9 cellular contexts compared by ENCODE assay signal in the genomic region with DNA sequence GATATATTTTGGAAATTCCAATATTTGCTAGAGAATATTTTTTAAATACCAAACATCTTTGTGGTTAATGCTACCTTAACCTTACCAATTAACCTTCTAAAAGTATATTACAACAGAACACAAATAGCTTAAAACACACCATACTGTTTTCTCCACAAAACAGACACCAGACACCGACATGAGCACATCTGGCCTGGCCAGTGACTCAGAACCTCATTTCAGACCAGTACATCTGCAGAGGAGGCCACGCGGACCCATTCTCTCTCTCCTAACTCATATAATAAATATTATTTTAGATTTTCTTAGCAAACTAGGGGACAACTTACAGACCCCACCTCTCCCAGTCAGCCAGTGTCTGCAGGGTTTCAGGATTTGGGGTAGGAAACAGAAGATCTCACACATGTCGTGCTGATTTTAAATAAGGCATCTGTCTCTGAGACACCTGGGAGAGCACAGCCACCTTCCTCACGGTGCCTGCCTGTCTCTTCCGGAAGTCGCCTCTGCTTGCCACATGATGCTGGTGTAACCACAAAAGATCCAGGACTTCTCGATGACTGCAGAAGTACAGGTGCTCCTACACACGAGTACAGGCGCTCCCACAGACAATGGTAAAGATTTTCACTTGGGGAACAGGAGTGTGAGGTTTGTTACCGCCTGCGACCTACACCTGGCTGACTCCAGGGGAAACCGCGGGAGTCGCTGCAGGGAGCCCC. TPM values are rescaled to one million over a fixed set of nuclear protein-coding genes. Genes with fewer than 3 reads are reported as not detected.
DNase-seq lines count a peak whose midpoint lies in the region; ATAC-seq lines count a peak whose summit lies in the region.
"Had no signal": no experiment of that assay in that cellular context is flagged by ENCODE, and none has a peak within 500 bp of the region (broad histone marks: within the 10 kb centered on the region; RNA-seq: fewer than 3 reads in every experiment).

No MANE protein-coding gene starts in this region.

- peak; percentile 81 for DNase-seq in NCI-H2107 treated with DMSO at 0.1 percent for 48 hours (lab: John Stamatoyannopoulos, UW; ENCODE audit: unreplicated experiment)
- DNase-seq in NCI-H2107 (lab: John Stamatoyannopoulos, UW), result no peak
- DNase-seq in Jurkat, Clone E6-1 (ENCODE audit: low read depth, low spot score), result peak; percentile 87
- DNase-seq in activated naive CD4-positive, alpha-beta T cell treated with anti-CD3 and anti-CD28 coated beads, Interleukin-2, amount 50 U/mL, for 72 hours (ENCODE audit: low spot score in 2 of 2), result peak in 1 of 2 donors; percentile 28
- peak; percentile 38 to 71 (median 64) for DNase-seq in stimulated activated naive CD4-positive, alpha-beta T cell (lab: John Stamatoyannopoulos, UW)
- no peak for DNase-seq in NCI-H2196 (lab: John Stamatoyannopoulos, UW; ENCODE audit: unreplicated experiment)
- DNase-seq in epidermal melanocyte (ENCODE audit: insufficient read length, low spot score), result no peak
- no peak for DNase-seq in RPMI8226
- DNase-seq: NCI-H510A had no signal

- peak; percentile 65 to 77 for ATAC-seq in activated naive CD4-positive, alpha-beta T cell treated with anti-CD3 and anti-CD28 coated beads, Interleukin-2, amount 50 U/mL, for 72 hours

- no peaks in the 10 kb centered on the region for H3K9me3 Mint-ChIP-seq in activated naive CD4-positive, alpha-beta T cell treated with anti-CD3 and anti-CD28 coated beads, Interleukin-2, amount 50 U/mL, for 72 hours

- H3K27ac Mint-ChIP-seq in activated naive CD4-positive, alpha-beta T cell treated with anti-CD3 and anti-CD28 coated beads, Interleukin-2, amount 50 U/mL, for 72 hours, result peak overlapping the region; percentile 68 to 79

- peaks cover 9 to 13% of the 10 kb centered on the region in 2 donors for H3K36me3 Mint-ChIP-seq in activated naive CD4-positive, alpha-beta T cell treated with anti-CD3 and anti-CD28 coated beads, Interleukin-2, amount 50 U/mL, for 72 hours

- no peak overlapping the region for H3K4me3 ChIP-seq in Jurkat, Clone E6-1 (ENCODE audit: low read length)

RNA-seq across cellular contexts. Expression of a gene that starts 9.7 kb away (rescaled TPM):
- 75.8 TPM for polyA plus RNA-seq in Jurkat, Clone E6-1 (2012; ENCODE audit: insufficient read depth, insufficient read length)
- total RNA-seq in activated naive CD4-positive, alpha-beta T cell treated with anti-CD3 and anti-CD28 coated beads, Interleukin-2, amount 50 U/mL, for 72 hours, result 100 to 1,000 TPM in 1 of 2 donors, 10 to 100 TPM in 1; 82.9 to 129 TPM

RNA-seq across cellular contexts. Expression of a gene that starts 57.4 kb away (rescaled TPM):
- 5.5 TPM for polyA plus RNA-seq in Jurkat, Clone E6-1 (2012; ENCODE audit: insufficient read depth, insufficient read length)
- 10 to 100 TPM; 44.0 to 52.7 TPM for total RNA-seq in activated naive CD4-positive, alpha-beta T cell treated with anti-CD3 and anti-CD28 coated beads, Interleukin-2, amount 50 U/mL, for 72 hours

Comparison
In these comparisons a context has a peak if more than half of its experiments do, and no peak if none do; other contexts are left out.
1. DNase-seq: peak in NCI-H2107 treated with DMSO at 0.1 percent for 48 hours (single experiment), Jurkat, Clone E6-1 (single experiment) and stimulated activated naive CD4-positive, alpha-beta T cell (6 of 6); none in NCI-H2107 (single experiment), NCI-H2196 (single experiment), epidermal melanocyte (single experiment) and RPMI8226 (single experiment).